Comparison of ENCODE assay signal across 27 cellular contexts in the genomic region with DNA sequence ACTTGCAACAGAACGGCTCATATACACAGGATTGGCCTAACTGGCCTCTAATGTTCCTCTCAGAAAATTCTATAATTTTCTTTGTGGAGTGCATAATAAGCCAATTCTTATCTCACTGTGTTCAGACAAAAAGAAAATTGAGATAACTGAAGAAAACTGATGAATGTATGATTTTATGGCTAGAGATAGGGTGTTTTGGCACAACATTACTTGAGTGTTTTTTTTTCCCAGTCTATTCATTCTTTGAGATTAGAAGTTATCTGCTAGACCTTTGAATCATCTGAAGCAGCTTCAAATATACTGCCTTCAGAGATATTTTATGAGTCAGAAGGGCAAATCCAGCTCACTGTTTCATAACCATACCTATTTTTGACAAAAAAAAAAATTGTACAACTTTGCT.
DNase-seq lines count a peak whose midpoint lies in the region; ATAC-seq, FAIRE-seq and TF ChIP-seq lines count a peak whose summit lies in the region.
"Had no signal": no experiment of that assay in that cellular context is flagged by ENCODE, and none has a peak within 500 bp of the region (broad histone marks: within the 10 kb centered on the region; RNA-seq: fewer than 3 reads in every experiment).

No MANE protein-coding gene starts in this region.

- H3K9me3 ChIP-seq in K562 (replicated peaks; ENCODE audit: control insufficient read depth, insufficient read depth, low read depth, low read length) (no peaks in the 10 kb centered on the region), small intestine (ENCODE audit: control insufficient read depth, low read depth) (no peaks in the 10 kb centered on the region), gastrocnemius medialis (no peaks in the 10 kb centered on the region)
- H3K9me3 ChIP-seq: Peyer's patch, right atrium auricular region had no signal

- peak; percentile 68 to 79 for ATAC-seq in activated T-cell treated with anti-CD3 and anti-CD28 coated beads, Interleukin-2, amount 50 U/mL, for 72 hours (replicated peaks in 1 of 2)
- ATAC-seq in K562: no peak
- no peak for ATAC-seq in GM18868 (IDR thresholded peaks at IDR 0.05; ENCODE audit: unreplicated experiment)
- no peak for ATAC-seq in left lobe of liver
- ATAC-seq in gastrocnemius medialis: no peak
- ATAC-seq: GM23338, left ventricle myocardium superior, natural killer cell had no signal

- H3K4me2 ChIP-seq in K562 (ENCODE audit: insufficient read depth, low read length): no peak overlapping the region
- H3K4me2 ChIP-seq: GM23338 had no signal

- no peaks in the 10 kb centered on the region for H3K27me3 Mint-ChIP-seq in activated T-cell treated with anti-CD3 and anti-CD28 coated beads, Interleukin-2, amount 50 U/mL, for 72 hours (ENCODE audit: low read depth)
- H3K27me3 Mint-ChIP-seq in activated T-cell treated with anti-CD3 and anti-CD28 coated beads, Interleukin-2, amount 50 U/mL, for 24 hours: no peaks in the 10 kb centered on the region
- H3K27me3 Mint-ChIP-seq: activated CD4-positive, alpha-beta memory T cell treated with anti-CD3 and anti-CD28 coated beads, Interleukin-2, amount 10 ng/mL, durations not matched to agents 7 days and 5 days; activated naive CD8-positive, alpha-beta T cell treated with anti-CD3 and anti-CD28 coated beads, Interleukin-2, amount 10 ng/mL, durations not matched to agents 7 days and 5 days had no signal

- POLR2A ChIA-PET in K562 (lab: Yijun Ruan, JAX): interaction anchor here (0.8 kb wide), 1 partner anchor 41 kb away, joined by 3 read pairs; no protein-coding TSS in a partner anchor

- BruUV-seq in K562 (replicated peaks; lab: Mats Ljungman, UMichigan): no TSS peak

- intact Hi-C loops in K562 (cut with micrococcal nuclease) (loop anchor here (10.0 kb wide), 1 partner anchor 55 kb away; no protein-coding TSS in a partner anchor), gastrocnemius medialis (cut with DNase I; ENCODE audit: low total_unique reads) (no loop called here)

- H3K9ac ChIP-seq in K562 (ENCODE audit: insufficient read depth in 1 of 2, low read depth in 2 of 2, low read length in 2 of 2): no peak overlapping the region

- peaks cover 0 to 6% of the 10 kb centered on the region in 2 donors for H3K9me3 Mint-ChIP-seq in activated T-cell treated with anti-CD3 and anti-CD28 coated beads, Interleukin-2, amount 50 U/mL, for 72 hours
- H3K9me3 Mint-ChIP-seq in activated T-cell treated with anti-CD3 and anti-CD28 coated beads, Interleukin-2, amount 50 U/mL, for 24 hours: no peaks in the 10 kb centered on the region
- H3K9me3 Mint-ChIP-seq: activated CD4-positive, alpha-beta memory T cell treated with anti-CD3 and anti-CD28 coated beads, Interleukin-2, amount 10 ng/mL, durations not matched to agents 7 days and 5 days; GM23338 had no signal

- DNase-seq in activated T-cell treated with anti-CD3 and anti-CD28 coated beads, Interleukin-2, amount 50 U/mL, for 72 hours: no peak
- DNase-seq in activated T-cell treated with anti-CD3 and anti-CD28 coated beads, Interleukin-2, amount 50 U/mL, for 24 hours: no peak
- peak; percentile 36 for DNase-seq in NOMO-1 treated with DMSO at 0.1 percent for 48 hours (lab: John Stamatoyannopoulos, UW; ENCODE audit: unreplicated experiment)
- no peak for DNase-seq in K562 (ENCODE audit: extremely low read depth in 1 of 4, low spot score in 3 of 4)
- DNase-seq in small intestine: peak; percentile 59
- DNase-seq in left lobe of liver (ENCODE audit: low spot score): no peak
- no peak for DNase-seq in gastrocnemius medialis
- DNase-seq: activated CD4-positive, alpha-beta memory T cell treated with anti-CD3 and anti-CD28 coated beads, Interleukin-2, amount 10 ng/mL, durations not matched to agents 7 days and 5 days; activated naive CD8-positive, alpha-beta T cell treated with anti-CD3 and anti-CD28 coated beads, Interleukin-2, amount 10 ng/mL, durations not matched to agents 7 days and 5 days; brain microvascular endothelial cell; C1 segment of cervical spinal cord; cortex of kidney; Karpas-422; left ventricle myocardium superior; midbrain; natural killer cell; NCI-H1105; NCI-H2081 treated with DMSO at 0.1 percent for 48 hours; NCI-H446; Peyer's patch; stimulated activated CD8-positive, alpha-beta memory T cell treated with anti-CD3 and anti-CD28 coated beads, Interleukin-4, amount 100 ng/mL, for 48 hours; substantia nigra; T-helper 2 cell had no signal

- no peak overlapping the region for H3K4me3 Mint-ChIP-seq in activated T-cell treated with anti-CD3 and anti-CD28 coated beads, Interleukin-2, amount 50 U/mL, for 72 hours
- no peak overlapping the region for H3K4me3 Mint-ChIP-seq in activated T-cell treated with anti-CD3 and anti-CD28 coated beads, Interleukin-2, amount 50 U/mL, for 24 hours
- H3K4me3 Mint-ChIP-seq: activated CD4-positive, alpha-beta memory T cell treated with anti-CD3 and anti-CD28 coated beads, Interleukin-2, amount 10 ng/mL, durations not matched to agents 7 days and 5 days; activated naive CD8-positive, alpha-beta T cell treated with anti-CD3 and anti-CD28 coated beads, Interleukin-2, amount 10 ng/mL, durations not matched to agents 7 days and 5 days; GM23338; natural killer cell had no signal

- H3K27ac ChIP-seq in K562 (ENCODE audit: extremely low read depth, low read depth, low read length): no peak overlapping the region
- no peak overlapping the region for H3K27ac ChIP-seq in small intestine (ENCODE audit: low read depth in 1 of 2, low read length in 1 of 2)
- H3K27ac ChIP-seq in gastrocnemius medialis: no peak overlapping the region
- H3K27ac ChIP-seq: brain microvascular endothelial cell, Peyer's patch, right atrium auricular region had no signal

- H3K4me3 ChIP-seq in K562: no peak overlapping the region
- H3K4me3 ChIP-seq in small intestine (ENCODE audit: low read depth in 1 of 2, low read length in 2 of 2): no peak overlapping the region
- no peak overlapping the region for H3K4me3 ChIP-seq in gastrocnemius medialis
- H3K4me3 ChIP-seq: GM23338, Peyer's patch, right atrium auricular region had no signal

- no peak for TF ChIP-seq POLR2A in K562 (conservative IDR thresholded peaks at IDR 0.05)
- no peak for TF ChIP-seq POLR2A in gastrocnemius medialis (IDR thresholded peaks at IDR 0.05)

- H3K79me2 ChIP-seq in K562 (ENCODE audit: control insufficient read depth, insufficient read depth, low read length): no peaks in the 10 kb centered on the region

- H2AFZ ChIP-seq in K562 (ENCODE audit: low read depth, low read length): no peak overlapping the region
- H2AFZ ChIP-seq: GM23338 had no signal

- CTCF ChIA-PET in K562 (lab: Yijun Ruan, JAX; ENCODE audit: low intra/inter-chr PET ratio): no interaction called here

- TF ChIP-seq RAD21 in K562 (CRISPR knock-in tag; conservative IDR thresholded peaks at IDR 0.05 in 1 of 2, IDR thresholded peaks at IDR 0.05 in 1 of 2): no peak

- in situ Hi-C loops in K562 (cut with MboI): no loop called here
- in situ Hi-C loops in gastrocnemius medialis (cut with MboI; ENCODE audit: low sequenced_read_pairs in 4 of 4): no loop called here

- peaks cover 0 to 3% of the 10 kb centered on the region in 2 donors for H3K36me3 Mint-ChIP-seq in activated T-cell treated with anti-CD3 and anti-CD28 coated beads, Interleukin-2, amount 50 U/mL, for 72 hours (ENCODE audit: insufficient read depth in 2 of 2)
- no peaks in the 10 kb centered on the region for H3K36me3 Mint-ChIP-seq in activated T-cell treated with anti-CD3 and anti-CD28 coated beads, Interleukin-2, amount 50 U/mL, for 24 hours (ENCODE audit: low read depth)
- H3K36me3 Mint-ChIP-seq: natural killer cell had no signal

- no peaks in the 10 kb centered on the region for H3K36me3 ChIP-seq in K562 (ENCODE audit: control insufficient read depth, insufficient read depth, low read length)
- H3K36me3 ChIP-seq in small intestine (ENCODE audit: control insufficient read depth in 2 of 2, insufficient read depth in 2 of 2, low read length in 2 of 2): no peaks in the 10 kb centered on the region
- no peaks in the 10 kb centered on the region for H3K36me3 ChIP-seq in gastrocnemius medialis
- H3K36me3 ChIP-seq: brain microvascular endothelial cell, Peyer's patch, right atrium auricular region had no signal

- H4K20me1 ChIP-seq in K562 (replicated peaks; ENCODE audit: control insufficient read depth, insufficient read depth, low read length): no peaks in the 10 kb centered on the region

- H3K4me1 Mint-ChIP-seq in activated T-cell treated with anti-CD3 and anti-CD28 coated beads, Interleukin-2, amount 50 U/mL, for 72 hours (ENCODE audit: low read depth): peaks cover 40% of the 10 kb centered on the region
- peaks cover 46% of the 10 kb centered on the region for H3K4me1 Mint-ChIP-seq in activated T-cell treated with anti-CD3 and anti-CD28 coated beads, Interleukin-2, amount 50 U/mL, for 24 hours (ENCODE audit: low read depth)
- H3K4me1 Mint-ChIP-seq: activated CD4-positive, alpha-beta memory T cell treated with anti-CD3 and anti-CD28 coated beads, Interleukin-2, amount 10 ng/mL, durations not matched to agents 7 days and 5 days had no signal

- TF ChIP-seq EP300 in K562 (IDR thresholded peaks at IDR 0.05; ENCODE audit: low read length): no peak

- TF ChIP-seq CTCF in K562 (IDR thresholded peaks at IDR 0.05 in 2 of 3, conservative IDR thresholded peaks at IDR 0.05 in 1 of 3; ENCODE audit: insufficient read depth in 2 of 3, low read depth in 1 of 3, low read length in 3 of 3): no peak
- TF ChIP-seq CTCF in gastrocnemius medialis (IDR thresholded peaks at IDR 0.05 in 4 of 5, conservative IDR thresholded peaks at IDR 0.05 in 1 of 5): no peak

- H3K9me1 ChIP-seq in K562 (ENCODE audit: control insufficient read depth, insufficient read depth, low read length): no peaks in the 10 kb centered on the region

- no peaks in the 10 kb centered on the region for H3K4me1 ChIP-seq in K562 (replicated peaks in 1 of 2; ENCODE audit: control insufficient read depth in 2 of 2, insufficient read depth in 2 of 2, low read length in 2 of 2)
- peaks cover 0 to 4% of the 10 kb centered on the region in 2 donors for H3K4me1 ChIP-seq in small intestine (ENCODE audit: control insufficient read depth in 2 of 2, insufficient read depth in 1 of 2, low read depth in 1 of 2, low read length in 1 of 2)
- peaks cover 0 to 3% of the 10 kb centered on the region in 2 donors for H3K4me1 ChIP-seq in gastrocnemius medialis
- H3K4me1 ChIP-seq: Peyer's patch, right atrium auricular region had no signal

- H3K27me3 ChIP-seq in K562 (ENCODE audit: control insufficient read depth in 2 of 2, insufficient read depth in 2 of 2, low read length in 2 of 2) (no peaks in the 10 kb centered on the region), small intestine (ENCODE audit: control insufficient read depth in 2 of 2, insufficient read depth in 2 of 2, low read length in 2 of 2) (no peaks in the 10 kb centered on the region), gastrocnemius medialis (no peaks in the 10 kb centered on the region)
- H3K27me3 ChIP-seq: brain microvascular endothelial cell, Peyer's patch, right atrium auricular region had no signal

- H3K27ac Mint-ChIP-seq in activated T-cell treated with anti-CD3 and anti-CD28 coated beads, Interleukin-2, amount 50 U/mL, for 72 hours: no peak overlapping the region
- no peak overlapping the region for H3K27ac Mint-ChIP-seq in activated T-cell treated with anti-CD3 and anti-CD28 coated beads, Interleukin-2, amount 50 U/mL, for 24 hours
- H3K27ac Mint-ChIP-seq: activated CD4-positive, alpha-beta memory T cell treated with anti-CD3 and anti-CD28 coated beads, Interleukin-2, amount 10 ng/mL, durations not matched to agents 7 days and 5 days; activated naive CD8-positive, alpha-beta T cell treated with anti-CD3 and anti-CD28 coated beads, Interleukin-2, amount 10 ng/mL, durations not matched to agents 7 days and 5 days; GM23338 had no signal

- WGBS in K562 (ENCODE audit: insufficient coverage, low coverage, missing lambda C conversion rate): 0% methylated on average over 1 of the region's 1 CpG
- 16 to 51% (median 28%) methylated on average over 1 of the region's 1 CpG for WGBS in small intestine, 3 donors

- FAIRE-seq in K562 (lab: Jason Lieb, UNC) (no peak), small intestine (lab: Jason Lieb, UNC) (no peak)
- FAIRE-seq: urothelium cell line had no signal

Comparison
In these comparisons a context has a peak if more than half of its experiments do, and no peak if none do; other contexts are left out.
1. ATAC-seq: peak in activated T-cell treated with anti-CD3 and anti-CD28 coated beads, Interleukin-2, amount 50 U/mL, for 72 hours (2 of 2); none in K562 (single experiment), GM18868 (single experiment), left lobe of liver (single experiment) and gastrocnemius medialis (0 of 2).
2. DNase-seq: peak in NOMO-1 treated with DMSO at 0.1 percent for 48 hours (single experiment) and small intestine (single experiment); none in activated T-cell treated with anti-CD3 and anti-CD28 coated beads, Interleukin-2, amount 50 U/mL, for 72 hours (0 of 2), activated T-cell treated with anti-CD3 and anti-CD28 coated beads, Interleukin-2, amount 50 U/mL, for 24 hours (single experiment), K562 (0 of 4), left lobe of liver (single experiment) and gastrocnemius medialis (0 of 2).